1 cellular context compared by ENCODE assay signal in the genomic region with DNA sequence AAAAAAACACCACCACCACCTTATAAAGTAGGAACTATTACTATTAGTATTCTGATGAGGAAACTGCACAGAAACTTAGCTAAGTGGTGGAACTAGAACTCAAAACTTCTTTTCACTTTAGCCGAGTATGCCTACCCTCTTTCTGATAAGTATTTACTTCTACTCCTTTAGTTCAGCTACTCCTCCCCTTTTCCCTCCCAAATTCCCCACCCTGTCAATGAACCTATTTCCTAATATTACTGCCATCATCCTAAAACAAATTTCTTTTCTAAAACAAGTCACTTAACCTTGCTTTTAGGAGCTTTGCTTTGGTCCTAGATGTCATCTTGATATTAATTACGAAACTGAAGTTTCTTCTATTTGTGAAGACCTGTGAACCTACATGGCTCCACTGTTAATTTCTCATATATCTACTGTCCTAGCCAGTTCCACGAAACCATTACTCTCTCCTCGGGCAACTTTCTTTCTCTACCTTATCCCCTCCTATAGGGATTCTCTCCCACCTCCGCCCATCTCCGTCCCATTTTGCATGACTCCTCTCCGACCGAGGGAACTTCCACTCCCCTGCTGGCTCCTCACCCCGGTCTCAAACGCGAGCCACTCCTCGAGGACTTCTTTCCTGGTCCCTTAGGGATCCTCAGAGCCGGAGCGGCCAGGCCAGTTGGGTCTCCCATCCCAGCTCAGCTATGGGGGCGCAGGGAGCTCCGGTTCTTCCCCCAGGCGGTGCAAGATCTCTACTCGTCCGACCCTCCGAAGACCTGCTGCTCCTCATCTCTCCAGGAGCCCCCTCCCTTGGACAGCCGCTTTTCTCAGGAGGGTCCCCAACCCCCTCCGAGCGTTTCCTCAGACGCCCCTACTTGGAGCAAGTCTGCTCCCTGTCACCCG.
TF ChIP-seq lines count a peak whose summit lies in the region.

No MANE protein-coding gene starts in this region.

TF ChIP-seq in H1, 55 proteins besides CTCF, POLR2A, EP300 and RAD21:
- TF ChIP-seq PHF8 (conservative IDR thresholded peaks at IDR 0.05; ENCODE audit: low read depth, low read length): 0 out of 2 replicates have a peak, but pooled peaks have one; percentile 0
- peak; percentile 74 for TF ChIP-seq SAP30 (IDR thresholded peaks at IDR 0.05; ENCODE audit: insufficient read depth, insufficient replicate concordance, low read length)
- TF ChIP-seq SIN3A (conservative IDR thresholded peaks at IDR 0.05 in 1 of 2, IDR thresholded peaks at IDR 0.05 in 1 of 2; ENCODE audit: low read depth in 1 of 2, low read length in 2 of 2): 0 out of 4 replicates have a peak, but pooled peaks of 1 of the 2 experiments have one; percentile 16
- TF ChIP-seq SP2 (IDR thresholded peaks at IDR 0.05; ENCODE audit: low read length): no peak
- TF ChIP-seq RBBP5 (IDR thresholded peaks at IDR 0.05; ENCODE audit: borderline replicate concordance, low read depth, low read length): 0 out of 2 replicates have a peak, but pooled peaks have one; percentile 8
